In the genomic region with DNA sequence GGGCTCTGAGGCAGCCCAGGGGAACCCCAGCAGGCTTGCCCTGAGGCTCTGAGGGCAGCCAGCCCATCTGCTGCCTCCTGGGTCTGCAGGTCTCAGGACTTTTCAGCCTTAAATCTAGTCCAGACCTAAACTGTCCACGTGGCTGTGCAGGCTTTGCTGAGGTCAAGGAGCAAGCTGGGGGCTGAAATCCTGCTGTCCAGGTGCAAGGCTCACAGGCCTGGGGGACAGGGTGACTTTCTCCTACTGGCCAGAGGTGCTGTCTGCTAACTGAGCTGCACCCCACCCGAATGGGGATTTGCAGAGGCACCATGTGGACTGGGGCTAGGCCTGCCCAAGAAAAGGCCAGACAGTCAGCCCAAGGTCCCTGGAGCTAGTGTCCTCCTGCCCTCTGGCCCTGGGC, we compare ENCODE assay signal across 1 cellular context.
TF ChIP-seq lines count a peak whose summit lies in the region.

No MANE protein-coding gene starts in this region.

TF ChIP-seq in HepG2, 621 proteins besides CTCF, POLR2A, EP300 and RAD21 (continued from another document and continues in another):
- no peak for TF ChIP-seq KLF16 (CRISPR knock-in tag; IDR thresholded peaks at IDR 0.05)
- no peak for TF ChIP-seq ZNF790 (CRISPR knock-in tag; IDR thresholded peaks at IDR 0.05; ENCODE audit: borderline replicate concordance)
- no peak for TF ChIP-seq ZNF326 (CRISPR knock-in tag; IDR thresholded peaks at IDR 0.05; ENCODE audit: borderline replicate concordance)
- no peak for TF ChIP-seq ZBTB3 (CRISPR knock-in tag; IDR thresholded peaks at IDR 0.05; ENCODE audit: borderline replicate concordance, low read depth)
- no peak for TF ChIP-seq ZNF672 (CRISPR knock-in tag; IDR thresholded peaks at IDR 0.05)
- TF ChIP-seq TAF1 (CRISPR knock-in tag; IDR thresholded peaks at IDR 0.05): peak; percentile 32; the same call in 1 of the 2 replicates
- no peak for TF ChIP-seq TRIM24 (CRISPR knock-in tag; IDR thresholded peaks at IDR 0.05)
- peak; percentile 58 for TF ChIP-seq HOXA3 (CRISPR knock-in tag; IDR thresholded peaks at IDR 0.05)
- TF ChIP-seq ZNF331 (CRISPR knock-in tag; IDR thresholded peaks at IDR 0.05): no peak
- TF ChIP-seq NR2F6 (IDR thresholded peaks at IDR 0.05): peak; percentile 66; the same call in 1 of the 2 replicates
- TF ChIP-seq NR2F6 (CRISPR knock-in tag; IDR thresholded peaks at IDR 0.05): peak; percentile 53
- TF ChIP-seq, protein P1, sequence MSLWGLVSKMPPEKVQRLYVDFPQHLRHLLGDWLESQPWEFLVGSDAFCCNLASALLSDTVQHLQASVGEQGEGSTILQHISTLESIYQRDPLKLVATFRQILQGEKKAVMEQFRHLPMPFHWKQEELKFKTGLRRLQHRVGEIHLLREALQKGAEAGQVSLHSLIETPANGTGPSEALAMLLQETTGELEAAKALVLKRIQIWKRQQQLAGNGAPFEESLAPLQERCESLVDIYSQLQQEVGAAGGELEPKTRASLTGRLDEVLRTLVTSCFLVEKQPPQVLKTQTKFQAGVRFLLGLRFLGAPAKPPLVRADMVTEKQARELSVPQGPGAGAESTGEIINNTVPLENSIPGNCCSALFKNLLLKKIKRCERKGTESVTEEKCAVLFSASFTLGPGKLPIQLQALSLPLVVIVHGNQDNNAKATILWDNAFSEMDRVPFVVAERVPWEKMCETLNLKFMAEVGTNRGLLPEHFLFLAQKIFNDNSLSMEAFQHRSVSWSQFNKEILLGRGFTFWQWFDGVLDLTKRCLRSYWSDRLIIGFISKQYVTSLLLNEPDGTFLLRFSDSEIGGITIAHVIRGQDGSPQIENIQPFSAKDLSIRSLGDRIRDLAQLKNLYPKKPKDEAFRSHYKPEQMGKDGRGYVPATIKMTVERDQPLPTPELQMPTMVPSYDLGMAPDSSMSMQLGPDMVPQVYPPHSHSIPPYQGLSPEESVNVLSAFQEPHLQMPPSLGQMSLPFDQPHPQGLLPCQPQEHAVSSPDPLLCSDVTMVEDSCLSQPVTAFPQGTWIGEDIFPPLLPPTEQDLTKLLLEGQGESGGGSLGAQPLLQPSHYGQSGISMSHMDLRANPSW (CRISPR knock-in tag; IDR thresholded peaks at IDR 0.05; ENCODE audit: borderline replicate concordance): no peak
- no peak for TF ChIP-seq ZNF777 (CRISPR knock-in tag; IDR thresholded peaks at IDR 0.05)
- no peak for TF ChIP-seq ZNF180 (CRISPR knock-in tag; IDR thresholded peaks at IDR 0.05; ENCODE audit: borderline replicate concordance, low read depth)
- TF ChIP-seq ZNF670 (CRISPR knock-in tag; IDR thresholded peaks at IDR 0.05; ENCODE audit: borderline replicate concordance): peak; percentile 62; the same call in 1 of the 2 replicates
- TF ChIP-seq TGIF2 (CRISPR knock-in tag; IDR thresholded peaks at IDR 0.05): no peak
- peak; percentile 33; the same call in 1 of the 2 replicates for TF ChIP-seq SAP130 (CRISPR knock-in tag; IDR thresholded peaks at IDR 0.05; ENCODE audit: low read depth)
- no peak for TF ChIP-seq NFATC3 (CRISPR knock-in tag; IDR thresholded peaks at IDR 0.05)
- no peak for TF ChIP-seq KDM4B (CRISPR knock-in tag; IDR thresholded peaks at IDR 0.05)
- TF ChIP-seq ZNF34 (CRISPR knock-in tag; IDR thresholded peaks at IDR 0.05; ENCODE audit: borderline replicate concordance): no peak
- TF ChIP-seq, protein P2, sequence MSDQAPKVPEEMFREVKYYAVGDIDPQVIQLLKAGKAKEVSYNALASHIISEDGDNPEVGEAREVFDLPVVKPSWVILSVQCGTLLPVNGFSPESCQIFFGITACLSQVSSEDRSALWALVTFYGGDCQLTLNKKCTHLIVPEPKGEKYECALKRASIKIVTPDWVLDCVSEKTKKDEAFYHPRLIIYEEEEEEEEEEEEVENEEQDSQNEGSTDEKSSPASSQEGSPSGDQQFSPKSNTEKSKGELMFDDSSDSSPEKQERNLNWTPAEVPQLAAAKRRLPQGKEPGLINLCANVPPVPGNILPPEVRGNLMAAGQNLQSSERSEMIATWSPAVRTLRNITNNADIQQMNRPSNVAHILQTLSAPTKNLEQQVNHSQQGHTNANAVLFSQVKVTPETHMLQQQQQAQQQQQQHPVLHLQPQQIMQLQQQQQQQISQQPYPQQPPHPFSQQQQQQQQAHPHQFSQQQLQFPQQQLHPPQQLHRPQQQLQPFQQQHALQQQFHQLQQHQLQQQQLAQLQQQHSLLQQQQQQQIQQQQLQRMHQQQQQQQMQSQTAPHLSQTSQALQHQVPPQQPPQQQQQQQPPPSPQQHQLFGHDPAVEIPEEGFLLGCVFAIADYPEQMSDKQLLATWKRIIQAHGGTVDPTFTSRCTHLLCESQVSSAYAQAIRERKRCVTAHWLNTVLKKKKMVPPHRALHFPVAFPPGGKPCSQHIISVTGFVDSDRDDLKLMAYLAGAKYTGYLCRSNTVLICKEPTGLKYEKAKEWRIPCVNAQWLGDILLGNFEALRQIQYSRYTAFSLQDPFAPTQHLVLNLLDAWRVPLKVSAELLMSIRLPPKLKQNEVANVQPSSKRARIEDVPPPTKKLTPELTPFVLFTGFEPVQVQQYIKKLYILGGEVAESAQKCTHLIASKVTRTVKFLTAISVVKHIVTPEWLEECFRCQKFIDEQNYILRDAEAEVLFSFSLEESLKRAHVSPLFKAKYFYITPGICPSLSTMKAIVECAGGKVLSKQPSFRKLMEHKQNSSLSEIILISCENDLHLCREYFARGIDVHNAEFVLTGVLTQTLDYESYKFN (CRISPR knock-in tag; conservative IDR thresholded peaks at IDR 0.05): peak; percentile 44
- no peak for TF ChIP-seq ZNF432 (CRISPR knock-in tag; IDR thresholded peaks at IDR 0.05; ENCODE audit: borderline replicate concordance)
- TF ChIP-seq, protein P3, sequence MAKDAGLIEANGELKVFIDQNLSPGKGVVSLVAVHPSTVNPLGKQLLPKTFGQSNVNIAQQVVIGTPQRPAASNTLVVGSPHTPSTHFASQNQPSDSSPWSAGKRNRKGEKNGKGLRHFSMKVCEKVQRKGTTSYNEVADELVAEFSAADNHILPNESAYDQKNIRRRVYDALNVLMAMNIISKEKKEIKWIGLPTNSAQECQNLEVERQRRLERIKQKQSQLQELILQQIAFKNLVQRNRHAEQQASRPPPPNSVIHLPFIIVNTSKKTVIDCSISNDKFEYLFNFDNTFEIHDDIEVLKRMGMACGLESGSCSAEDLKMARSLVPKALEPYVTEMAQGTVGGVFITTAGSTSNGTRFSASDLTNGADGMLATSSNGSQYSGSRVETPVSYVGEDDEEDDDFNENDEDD (CRISPR knock-in tag; IDR thresholded peaks at IDR 0.05; ENCODE audit: borderline replicate concordance): peak; percentile 22; the same call in 1 of the 2 replicates
- TF ChIP-seq KMT2A (CRISPR knock-in tag; IDR thresholded peaks at IDR 0.05): 0 out of 2 replicates have a peak, but pooled peaks have one; percentile 27
- TF ChIP-seq, protein P4, sequence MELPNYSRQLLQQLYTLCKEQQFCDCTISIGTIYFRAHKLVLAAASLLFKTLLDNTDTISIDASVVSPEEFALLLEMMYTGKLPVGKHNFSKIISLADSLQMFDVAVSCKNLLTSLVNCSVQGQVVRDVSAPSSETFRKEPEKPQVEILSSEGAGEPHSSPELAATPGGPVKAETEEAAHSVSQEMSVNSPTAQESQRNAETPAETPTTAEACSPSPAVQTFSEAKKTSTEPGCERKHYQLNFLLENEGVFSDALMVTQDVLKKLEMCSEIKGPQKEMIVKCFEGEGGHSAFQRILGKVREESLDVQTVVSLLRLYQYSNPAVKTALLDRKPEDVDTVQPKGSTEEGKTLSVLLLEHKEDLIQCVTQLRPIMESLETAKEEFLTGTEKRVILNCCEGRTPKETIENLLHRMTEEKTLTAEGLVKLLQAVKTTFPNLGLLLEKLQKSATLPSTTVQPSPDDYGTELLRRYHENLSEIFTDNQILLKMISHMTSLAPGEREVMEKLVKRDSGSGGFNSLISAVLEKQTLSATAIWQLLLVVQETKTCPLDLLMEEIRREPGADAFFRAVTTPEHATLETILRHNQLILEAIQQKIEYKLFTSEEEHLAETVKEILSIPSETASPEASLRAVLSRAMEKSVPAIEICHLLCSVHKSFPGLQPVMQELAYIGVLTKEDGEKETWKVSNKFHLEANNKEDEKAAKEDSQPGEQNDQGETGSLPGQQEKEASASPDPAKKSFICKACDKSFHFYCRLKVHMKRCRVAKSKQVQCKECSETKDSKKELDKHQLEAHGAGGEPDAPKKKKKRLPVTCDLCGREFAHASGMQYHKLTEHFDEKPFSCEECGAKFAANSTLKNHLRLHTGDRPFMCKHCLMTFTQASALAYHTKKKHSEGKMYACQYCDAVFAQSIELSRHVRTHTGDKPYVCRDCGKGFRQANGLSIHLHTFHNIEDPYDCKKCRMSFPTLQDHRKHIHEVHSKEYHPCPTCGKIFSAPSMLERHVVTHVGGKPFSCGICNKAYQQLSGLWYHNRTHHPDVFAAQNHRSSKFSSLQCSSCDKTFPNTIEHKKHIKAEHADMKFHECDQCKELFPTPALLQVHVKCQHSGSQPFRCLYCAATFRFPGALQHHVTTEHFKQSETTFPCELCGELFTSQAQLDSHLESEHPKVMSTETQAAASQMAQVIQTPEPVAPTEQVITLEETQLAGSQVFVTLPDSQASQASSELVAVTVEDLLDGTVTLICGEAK (IDR thresholded peaks at IDR 0.05): no peak
- TF ChIP-seq, protein P4 (CRISPR knock-in tag; IDR thresholded peaks at IDR 0.05): no peak
- TF ChIP-seq NR2F2 (IDR thresholded peaks at IDR 0.05; ENCODE audit: borderline replicate concordance, low read depth): no peak
- TF ChIP-seq ZFP62 (CRISPR knock-in tag; IDR thresholded peaks at IDR 0.05): no peak
- TF ChIP-seq, protein P5, sequence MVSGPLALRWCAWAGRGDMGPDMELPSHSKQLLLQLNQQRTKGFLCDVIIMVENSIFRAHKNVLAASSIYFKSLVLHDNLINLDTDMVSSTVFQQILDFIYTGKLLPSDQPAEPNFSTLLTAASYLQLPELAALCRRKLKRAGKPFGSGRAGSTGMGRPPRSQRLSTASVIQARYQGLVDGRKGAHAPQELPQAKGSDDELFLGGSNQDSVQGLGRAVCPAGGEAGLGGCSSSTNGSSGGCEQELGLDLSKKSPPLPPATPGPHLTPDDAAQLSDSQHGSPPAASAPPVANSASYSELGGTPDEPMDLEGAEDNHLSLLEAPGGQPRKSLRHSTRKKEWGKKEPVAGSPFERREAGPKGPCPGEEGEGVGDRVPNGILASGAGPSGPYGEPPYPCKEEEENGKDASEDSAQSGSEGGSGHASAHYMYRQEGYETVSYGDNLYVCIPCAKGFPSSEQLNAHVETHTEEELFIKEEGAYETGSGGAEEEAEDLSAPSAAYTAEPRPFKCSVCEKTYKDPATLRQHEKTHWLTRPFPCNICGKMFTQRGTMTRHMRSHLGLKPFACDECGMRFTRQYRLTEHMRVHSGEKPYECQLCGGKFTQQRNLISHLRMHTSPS (CRISPR knock-in tag; IDR thresholded peaks at IDR 0.05; ENCODE audit: low read depth): peak; percentile 44; the same call in 1 of the 2 replicates
- TF ChIP-seq SMAD1 (CRISPR knock-in tag; IDR thresholded peaks at IDR 0.05; ENCODE audit: borderline replicate concordance, low read depth): no peak
- no peak for TF ChIP-seq ARNT (IDR thresholded peaks at IDR 0.05)
- TF ChIP-seq RCOR2 (CRISPR knock-in tag; IDR thresholded peaks at IDR 0.05): no peak
- TF ChIP-seq, protein P6, sequence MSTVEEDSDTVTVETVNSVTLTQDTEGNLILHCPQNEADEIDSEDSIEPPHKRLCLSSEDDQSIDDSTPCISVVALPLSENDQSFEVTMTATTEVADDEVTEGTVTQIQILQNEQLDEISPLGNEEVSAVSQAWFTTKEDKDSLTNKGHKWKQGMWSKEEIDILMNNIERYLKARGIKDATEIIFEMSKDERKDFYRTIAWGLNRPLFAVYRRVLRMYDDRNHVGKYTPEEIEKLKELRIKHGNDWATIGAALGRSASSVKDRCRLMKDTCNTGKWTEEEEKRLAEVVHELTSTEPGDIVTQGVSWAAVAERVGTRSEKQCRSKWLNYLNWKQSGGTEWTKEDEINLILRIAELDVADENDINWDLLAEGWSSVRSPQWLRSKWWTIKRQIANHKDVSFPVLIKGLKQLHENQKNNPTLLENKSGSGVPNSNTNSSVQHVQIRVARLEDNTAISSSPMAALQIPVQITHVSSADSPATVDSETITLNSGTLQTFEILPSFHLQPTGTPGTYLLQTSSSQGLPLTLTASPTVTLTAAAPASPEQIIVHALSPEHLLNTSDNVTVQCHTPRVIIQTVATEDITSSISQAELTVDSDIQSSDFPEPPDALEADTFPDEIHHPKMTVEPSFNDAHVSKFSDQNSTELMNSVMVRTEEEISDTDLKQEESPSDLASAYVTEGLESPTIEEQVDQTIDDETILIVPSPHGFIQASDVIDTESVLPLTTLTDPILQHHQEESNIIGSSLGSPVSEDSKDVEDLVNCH (CRISPR knock-in tag; IDR thresholded peaks at IDR 0.05): no peak
- TF ChIP-seq ZNF354B (CRISPR knock-in tag; IDR thresholded peaks at IDR 0.05): no peak
- TF ChIP-seq SMARCC2 (IDR thresholded peaks at IDR 0.05): no peak
- TF ChIP-seq CC2D1A (CRISPR knock-in tag; IDR thresholded peaks at IDR 0.05): no peak
- TF ChIP-seq ZFP82 (CRISPR knock-in tag; IDR thresholded peaks at IDR 0.05; ENCODE audit: borderline replicate concordance): no peak
- TF ChIP-seq AKAP8 (CRISPR knock-in tag; IDR thresholded peaks at IDR 0.05): no peak
- TF ChIP-seq STAG1 (CRISPR knock-in tag; IDR thresholded peaks at IDR 0.05): peak; percentile 17; the same call in 1 of the 2 replicates
- TF ChIP-seq, protein P7, sequence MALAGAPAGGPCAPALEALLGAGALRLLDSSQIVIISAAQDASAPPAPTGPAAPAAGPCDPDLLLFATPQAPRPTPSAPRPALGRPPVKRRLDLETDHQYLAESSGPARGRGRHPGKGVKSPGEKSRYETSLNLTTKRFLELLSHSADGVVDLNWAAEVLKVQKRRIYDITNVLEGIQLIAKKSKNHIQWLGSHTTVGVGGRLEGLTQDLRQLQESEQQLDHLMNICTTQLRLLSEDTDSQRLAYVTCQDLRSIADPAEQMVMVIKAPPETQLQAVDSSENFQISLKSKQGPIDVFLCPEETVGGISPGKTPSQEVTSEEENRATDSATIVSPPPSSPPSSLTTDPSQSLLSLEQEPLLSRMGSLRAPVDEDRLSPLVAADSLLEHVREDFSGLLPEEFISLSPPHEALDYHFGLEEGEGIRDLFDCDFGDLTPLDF (CRISPR knock-in tag; IDR thresholded peaks at IDR 0.05): no peak
